Comparison of ENCODE assay signal across 13 cellular contexts in genomic region chr3:172074578-172074977, GRCh38. TPM values are rescaled to one million over a fixed set of nuclear protein-coding genes. Genes with fewer than 3 reads are reported as not detected.
DNase-seq lines count a peak whose midpoint lies in the region; TF ChIP-seq lines count a peak whose summit lies in the region.
"Had no signal": no experiment of that assay in that cellular context is flagged by ENCODE, and none has a peak within 500 bp of the region (broad histone marks: within the 10 kb centered on the region; RNA-seq: fewer than 3 reads in every experiment).

No MANE protein-coding gene starts in this region.

- TF ChIP-seq CTCF in right atrium auricular region (IDR thresholded peaks at IDR 0.05) (no peak), PC-9 (conservative IDR thresholded peaks at IDR 0.05) (no peak)

- H3K4me1 ChIP-seq in GM23248 (ENCODE audit: insufficient read depth) (peaks cover 35% of the 10 kb centered on the region), right atrium auricular region (peaks cover 0 to 66% of the 10 kb centered on the region in 2 donors), PC-9 (replicated peaks; ENCODE audit: insufficient read depth) (0 out of 2 replicates have a peak, but pooled peaks cover 9% of the 10 kb centered on the region)

- H3K79me2 ChIP-seq in GM23248 (ENCODE audit: insufficient read depth) (peaks cover 100% of the 10 kb centered on the region), PC-9 (ENCODE audit: low read depth) (peaks cover 100% of the 10 kb centered on the region)

- H4K20me1 ChIP-seq in GM23248 (ENCODE audit: insufficient read depth) (peaks cover 25% of the 10 kb centered on the region; the same call in 1 of the 2 replicates), PC-9 (ENCODE audit: insufficient read depth) (peaks cover 96% of the 10 kb centered on the region)

- no peak overlapping the region for H3K9ac ChIP-seq in GM23248

- intact Hi-C loops in PC-9 (cut with micrococcal nuclease; ENCODE audit: unreplicated experiment) = no loop called here

- H3K36me3 ChIP-seq in GM23248 (ENCODE audit: low read depth) = peaks cover 7% of the 10 kb centered on the region; the same call in 1 of the 2 replicates
- no peaks in the 10 kb centered on the region for H3K36me3 ChIP-seq in right atrium auricular region
- H3K36me3 ChIP-seq in PC-9 (ENCODE audit: low read depth) = peaks cover 85% of the 10 kb centered on the region

- in situ Hi-C loops in GM23248 (cut with MboI) = no loop called here
- in situ Hi-C loops in ACHN (cut with HindIII; ENCODE audit: low pct_ligation_motif_present, low pct_unique_long_range_greater_than_20kb, low sequenced_read_pairs) = no loop called here

- no peaks in the 10 kb centered on the region for H3K27me3 ChIP-seq in GM23248 (replicated peaks; ENCODE audit: insufficient read depth)
- H3K27me3 ChIP-seq in right atrium auricular region = no peaks in the 10 kb centered on the region
- H3K27me3 ChIP-seq in PC-9 (ENCODE audit: insufficient read depth, low read depth) = no peaks in the 10 kb centered on the region

- H3K4me3 ChIP-seq in GM23248 = no peak overlapping the region
- no peak overlapping the region for H3K4me3 ChIP-seq in right atrium auricular region
- no peak overlapping the region for H3K4me3 ChIP-seq in skeletal muscle cell (ENCODE audit: low read depth, low read length)
- H3K4me3 ChIP-seq in PC-9 = no peak overlapping the region

- CTCF ChIA-PET in PC-9 (lab: Charles Lee) = no interaction called here

- 13 to 23% methylated on average over 4 of the region's 4 CpGs for WGBS in GM23248 (ENCODE audit: low coverage in 1 of 2, low lambda C conversion rate in 2 of 2, missing lambda C conversion rate in 2 of 2), 2 experiments

- H3K27ac ChIP-seq in GM23248 = peak overlapping the region; percentile 2; the same call in 1 of the 2 replicates
- peak overlapping the region; percentile 18 to 25 for H3K27ac ChIP-seq in right atrium auricular region
- H3K27ac ChIP-seq in PC-9 = no peak overlapping the region
- H3K27ac ChIP-seq: C4-2B had no signal

- no peaks in the 10 kb centered on the region for H3K9me3 ChIP-seq in GM23248 (ENCODE audit: low read depth)
- H3K9me3 ChIP-seq in right atrium auricular region = no peaks in the 10 kb centered on the region
- no peaks in the 10 kb centered on the region; the same call in 1 of the 2 replicates for H3K9me3 ChIP-seq in PC-9 (ENCODE audit: insufficient read depth, low read depth)

- BruUV-seq in PC-9 (replicated peaks; lab: Mats Ljungman, UMichigan) = no TSS peak

- H3F3A ChIP-seq in GM23248 (ENCODE audit: insufficient read depth) = peaks cover 36% of the 10 kb centered on the region; the same call in 1 of the 2 replicates
- peaks cover 85% of the 10 kb centered on the region for H3F3A ChIP-seq in PC-9 (ENCODE audit: insufficient read depth, low read depth)

- H3K4me2 ChIP-seq in GM23248 (ENCODE audit: unreplicated experiment) (peak overlapping the region; percentile 5), PC-9 (no peak overlapping the region)

- no peak overlapping the region for H2AFZ ChIP-seq in GM23248
- H2AFZ ChIP-seq in PC-9 = no peak overlapping the region

- H3K9me2 ChIP-seq in GM23248 (ENCODE audit: insufficient read depth) = no peaks in the 10 kb centered on the region
- H3K9me2 ChIP-seq in PC-9 (ENCODE audit: insufficient read depth) = no peaks in the 10 kb centered on the region

- DNase-seq in GM23248 (no peak), UCSD-AML1 (lab: John Stamatoyannopoulos, UW; ENCODE audit: unreplicated experiment) (peak; percentile 41), right atrium auricular region (ENCODE audit: low spot score) (peak; percentile 64), skeletal muscle cell (ENCODE audit: low read depth) (peak; percentile 38), PC-9 (no peak), ACHN (no peak)
- DNase-seq in activated naive CD4-positive, alpha-beta T cell (lab: John Stamatoyannopoulos, UW) = no peak
- no peak for DNase-seq in activated CD8-positive, alpha-beta memory T cell treated with anti-CD3 and anti-CD28 coated beads for 24 hours
- DNase-seq: GOT3, NCI-H2081, PC-3, T1000 had no signal

- POLR2A ChIA-PET in PC-9 (lab: Charles Lee; ENCODE audit: unreplicated experiment) = no interaction called here

RNA-seq across cellular contexts. Expression of gene FNDC3B, which starts 35.2 kb away (rescaled TPM):
- 123 and 128 TPM in 2 replicates for total RNA-seq in GM23248 (2014; rRNA removed; shearing (Covaris generic))
- polyA plus RNA-seq in GM23248 (2016; fragmentation: Nextera tagmentation; extraction: Ambion mirVana) = 85.5 and 95.7 TPM in 2 replicates
- total RNA-seq in right atrium auricular region = 10 to 100 TPM; 57.6 to 69.3 TPM
- total RNA-seq in PC-9 (2021) = 79.4 and 106 TPM in 2 replicates

Comparison
In these comparisons a context has a peak if more than half of its experiments do, and no peak if none do; other contexts are left out.
1. DNase-seq: peak in UCSD-AML1 (single experiment), right atrium auricular region (single experiment) and skeletal muscle cell (single experiment); none in GM23248 (single experiment), PC-9 (0 of 2), activated naive CD4-positive, alpha-beta T cell (0 of 4), activated CD8-positive, alpha-beta memory T cell treated with anti-CD3 and anti-CD28 coated beads for 24 hours (single experiment) and ACHN (single experiment).